Comparison of ENCODE assay signal across 26 cellular contexts in the genomic region with DNA sequence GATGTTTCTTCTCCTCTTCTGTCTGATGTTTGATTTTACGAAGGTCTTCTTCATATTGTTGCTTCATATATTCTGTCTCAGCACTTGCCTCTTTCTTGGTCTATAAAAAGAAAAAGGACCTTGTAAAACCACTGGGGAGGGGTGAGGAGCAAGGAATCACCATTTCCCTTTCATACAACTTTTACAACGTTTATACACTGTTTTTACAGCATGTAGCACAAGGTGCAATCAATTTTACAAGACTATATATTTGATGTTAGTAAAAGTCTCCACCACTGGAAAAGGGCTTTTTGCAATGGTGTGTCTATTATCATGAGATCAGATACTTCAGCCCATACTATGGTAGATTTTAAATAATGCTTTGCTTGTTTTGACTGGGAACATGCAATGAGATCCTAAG.
"Had no signal": no experiment of that assay in that cellular context is flagged by ENCODE, and none has a peak within 500 bp of the region (broad histone marks: within the 10 kb centered on the region; RNA-seq: fewer than 3 reads in every experiment).

No MANE protein-coding gene starts in this region.

- ATAC-seq: naive thymus-derived CD8-positive, alpha-beta T cell; right lobe of liver; stimulated activated memory B cell treated with anti-CD40 and anti-IgM and Interleukin-4, amounts not matched to agents 10 μg/mL and 1 μg/mL and 100 μg/mL, for 72 hours; stimulated activated naive CD8-positive, alpha-beta T cell treated with anti-CD3 and anti-CD28 coated beads, Interleukin-15, amount 100 ng/mL, for 72 hours had no signal

- H3K4me1 Mint-ChIP-seq: immature natural killer cell; naive thymus-derived CD8-positive, alpha-beta T cell; nephron; stimulated activated memory B cell treated with anti-CD40 and anti-IgM and Interleukin-4, amounts not matched to agents 10 μg/mL and 1 μg/mL and 100 μg/mL, for 72 hours; stimulated activated naive CD8-positive, alpha-beta T cell treated with anti-CD3 and anti-CD28 coated beads, Interleukin-15, amount 100 ng/mL, for 72 hours had no signal

- H3K9me3 Mint-ChIP-seq: immature natural killer cell; stimulated activated memory B cell treated with anti-CD40 and anti-IgM and Interleukin-4, amounts not matched to agents 10 μg/mL and 1 μg/mL and 100 μg/mL, for 72 hours; stimulated activated naive CD8-positive, alpha-beta T cell treated with anti-CD3 and anti-CD28 coated beads, Interleukin-15, amount 100 ng/mL, for 72 hours had no signal

- H3K27me3 Mint-ChIP-seq: stimulated activated naive CD8-positive, alpha-beta T cell treated with anti-CD3 and anti-CD28 coated beads, Interleukin-15, amount 100 ng/mL, for 72 hours had no signal

- H3K27ac Mint-ChIP-seq: immature natural killer cell; naive thymus-derived CD8-positive, alpha-beta T cell; nephron; progenitor cell of endocrine pancreas; stimulated activated memory B cell treated with anti-CD40 and anti-IgM and Interleukin-4, amounts not matched to agents 10 μg/mL and 1 μg/mL and 100 μg/mL, for 72 hours; stimulated activated naive CD8-positive, alpha-beta T cell treated with anti-CD3 and anti-CD28 coated beads, Interleukin-15, amount 100 ng/mL, for 72 hours had no signal

- H3K9me3 ChIP-seq: ovary, right atrium auricular region, right lobe of liver, testis, thyroid gland, transverse colon, upper lobe of left lung had no signal

- DNase-seq: hypothalamus; immature natural killer cell; kidney; left ventricle myocardium inferior; mesendoderm; midbrain; naive thymus-derived CD8-positive, alpha-beta T cell; ovary; right lobe of liver; stimulated activated CD4-positive, alpha-beta T cell treated with anti-CD3 and anti-CD28 coated beads, Interleukin-1b, Interleukin-23, amount 100 ng/mL, for 48 hours; stimulated activated CD4-positive, alpha-beta T cell treated with anti-CD3 and anti-CD28 coated beads, Interleukin-2, amount 100 ng/mL, for 48 hours; stimulated activated CD4-positive, alpha-beta T cell treated with anti-CD3 and anti-CD28 coated beads, Interleukin-4, amount 100 ng/mL, for 4 hours; stimulated activated CD8-positive, alpha-beta memory T cell treated with anti-CD3 and anti-CD28 coated beads, Interleukin-4, amount 100 ng/mL, for 48 hours; stimulated activated naive CD4-positive, alpha-beta T cell treated with Interleukin-2 at 50 U/mL for 16 hours; stimulated activated naive CD8-positive, alpha-beta T cell treated with anti-CD3 and anti-CD28 coated beads, Interleukin-15, amount 100 ng/mL, for 72 hours; substantia nigra; testis; thyroid gland; transverse colon; upper lobe of left lung had no signal

- H3K4me3 Mint-ChIP-seq: immature natural killer cell; naive thymus-derived CD8-positive, alpha-beta T cell; nephron; stimulated activated memory B cell treated with anti-CD40 and anti-IgM and Interleukin-4, amounts not matched to agents 10 μg/mL and 1 μg/mL and 100 μg/mL, for 72 hours; stimulated activated naive CD8-positive, alpha-beta T cell treated with anti-CD3 and anti-CD28 coated beads, Interleukin-15, amount 100 ng/mL, for 72 hours had no signal

- H3K4me2 ChIP-seq: smooth muscle cell had no signal

- H3K27me3 ChIP-seq: ovary, right atrium auricular region, right lobe of liver, testis, thyroid gland, upper lobe of left lung had no signal

- H3K4me3 ChIP-seq: left ventricle myocardium inferior, lung, ovary, right atrium auricular region, right lobe of liver, smooth muscle cell, testis, thyroid gland, upper lobe of left lung had no signal

- H3K4me1 ChIP-seq: left ventricle myocardium inferior, right atrium auricular region, right lobe of liver, testis, thyroid gland, upper lobe of left lung had no signal

- H3K36me3 ChIP-seq: left ventricle myocardium inferior, ovary, right atrium auricular region, right lobe of liver, thyroid gland, transverse colon, upper lobe of left lung had no signal

- H3K36me3 Mint-ChIP-seq: immature natural killer cell; naive thymus-derived CD8-positive, alpha-beta T cell; stimulated activated memory B cell treated with anti-CD40 and anti-IgM and Interleukin-4, amounts not matched to agents 10 μg/mL and 1 μg/mL and 100 μg/mL, for 72 hours had no signal

- H3K27ac ChIP-seq: left ventricle myocardium inferior, ovary, right atrium auricular region, right lobe of liver, testis, thyroid gland, transverse colon, upper lobe of left lung had no signal
